23 cellular contexts compared by ENCODE assay signal in genomic region chr11:60366262-60366904, GRCh38. TPM values are rescaled to one million over a fixed set of nuclear protein-coding genes. Genes with fewer than 3 reads are reported as not detected.
"Had no signal": no experiment of that assay in that cellular context is flagged by ENCODE, and none has a peak within 500 bp of the region (broad histone marks: within the 10 kb centered on the region; RNA-seq: fewer than 3 reads in every experiment).

No MANE protein-coding gene starts in this region.

RNA-seq across cellular contexts. Expression of gene MS4A7, which starts 11.9 kb away (rescaled TPM):
- total RNA-seq: activated CD4-positive, alpha-beta memory T cell treated with anti-CD3 and anti-CD28 coated beads for 36 hours; activated CD4-positive, alpha-beta T cell treated with anti-CD3 and anti-CD28 coated beads for 36 hours; activated CD4-positive, alpha-beta T cell treated with anti-CD3 and anti-CD28 coated beads, Interleukin-2, amount 10 ng/mL, durations not matched to agents 24 days and 14 days; activated CD8-positive, alpha-beta memory T cell treated with anti-CD3 and anti-CD28 coated beads for 36 hours; activated CD8-positive, alpha-beta memory T cell treated with anti-CD3 and anti-CD28 coated beads, Interleukin-2, amount 10 ng/mL, durations not matched to agents 7 days and 5 days; activated CD8-positive, alpha-beta T cell treated with anti-CD3 and anti-CD28 coated beads, Interleukin-2, amount 10 ng/mL, durations not matched to agents 7 days and 5 days; activated naive CD4-positive, alpha-beta T cell treated with anti-CD3 and anti-CD28 coated beads for 36 hours; activated T-helper 1 cell treated with anti-CD3 and anti-CD28 coated beads, Interleukin-12 subunit alpha, Interleukin-12 subunit beta, Interleukin-2, Interleukin-4 antibody, amounts not matched to agents 30 ng/mL and 10 ng/mL and 1 ng/mL, durations not matched to agents 14 hours and 24 hours and 36 hours; activated T-helper 2 cell treated with anti-CD3 and anti-CD28 coated beads, Interferon-gamma antibody, Interleukin-2, Interleukin-4, amounts not matched to agents 10 μg/mL and 5 μg/mL and 100 μg/mL, durations not matched to agents 14 hours and 24 hours and 36 hours; chondrocyte; dermis microvascular lymphatic vessel endothelial cell; endothelial cell of umbilical vein; fibroblast of lung; fibroblast of villous mesenchyme; glomerular endothelial cell; T-helper 2 cell treated with Interferon-gamma antibody and Interleukin-4, amounts not matched to agents 100 ng/mL and 5 ng/mL, for 36 hours had no signal
- polyA plus RNA-seq: fibroblast of lung had no signal

RNA-seq across cellular contexts. Expression of gene MS4A14, which starts 29.9 kb away (rescaled TPM):
- total RNA-seq: activated CD4-positive, alpha-beta memory T cell treated with anti-CD3 and anti-CD28 coated beads for 36 hours; activated CD4-positive, alpha-beta T cell treated with anti-CD3 and anti-CD28 coated beads for 36 hours; activated CD4-positive, alpha-beta T cell treated with anti-CD3 and anti-CD28 coated beads, Interleukin-2, amount 10 ng/mL, durations not matched to agents 24 days and 14 days; activated CD8-positive, alpha-beta memory T cell treated with anti-CD3 and anti-CD28 coated beads for 36 hours; activated CD8-positive, alpha-beta memory T cell treated with anti-CD3 and anti-CD28 coated beads, Interleukin-2, amount 10 ng/mL, durations not matched to agents 7 days and 5 days; activated CD8-positive, alpha-beta T cell treated with anti-CD3 and anti-CD28 coated beads, Interleukin-2, amount 10 ng/mL, durations not matched to agents 7 days and 5 days; activated naive CD4-positive, alpha-beta T cell treated with anti-CD3 and anti-CD28 coated beads for 36 hours; activated naive CD8-positive, alpha-beta T cell treated with anti-CD3 and anti-CD28 coated beads for 36 hours; activated T-helper 1 cell treated with anti-CD3 and anti-CD28 coated beads, Interleukin-12 subunit alpha, Interleukin-12 subunit beta, Interleukin-2, Interleukin-4 antibody, amounts not matched to agents 30 ng/mL and 10 ng/mL and 1 ng/mL, durations not matched to agents 14 hours and 24 hours and 36 hours; activated T-helper 2 cell treated with anti-CD3 and anti-CD28 coated beads, Interferon-gamma antibody, Interleukin-2, Interleukin-4, amounts not matched to agents 10 μg/mL and 5 μg/mL and 100 μg/mL, durations not matched to agents 14 hours and 24 hours and 36 hours; chondrocyte; dermis microvascular lymphatic vessel endothelial cell; endothelial cell of umbilical vein; fibroblast of lung; fibroblast of villous mesenchyme; glomerular endothelial cell; T-helper 2 cell treated with Interferon-gamma antibody and Interleukin-4, amounts not matched to agents 100 ng/mL and 5 ng/mL, for 36 hours had no signal
- polyA plus RNA-seq: endothelial cell of umbilical vein, fibroblast of lung had no signal

RNA-seq across cellular contexts. Expression of gene MS4A6E, which starts 39.3 kb away (rescaled TPM):
- total RNA-seq: activated CD4-positive, alpha-beta memory T cell treated with anti-CD3 and anti-CD28 coated beads for 36 hours; activated CD4-positive, alpha-beta T cell treated with anti-CD3 and anti-CD28 coated beads for 36 hours; activated CD4-positive, alpha-beta T cell treated with anti-CD3 and anti-CD28 coated beads, Interleukin-2, amount 10 ng/mL, durations not matched to agents 24 days and 14 days; activated CD8-positive, alpha-beta memory T cell treated with anti-CD3 and anti-CD28 coated beads for 36 hours; activated CD8-positive, alpha-beta memory T cell treated with anti-CD3 and anti-CD28 coated beads, Interleukin-2, amount 10 ng/mL, durations not matched to agents 7 days and 5 days; activated CD8-positive, alpha-beta T cell treated with anti-CD3 and anti-CD28 coated beads, Interleukin-2, amount 10 ng/mL, durations not matched to agents 7 days and 5 days; activated naive CD4-positive, alpha-beta T cell treated with anti-CD3 and anti-CD28 coated beads for 36 hours; activated naive CD8-positive, alpha-beta T cell treated with anti-CD3 and anti-CD28 coated beads for 36 hours; activated T-helper 1 cell treated with anti-CD3 and anti-CD28 coated beads, Interleukin-12 subunit alpha, Interleukin-12 subunit beta, Interleukin-2, Interleukin-4 antibody, amounts not matched to agents 30 ng/mL and 10 ng/mL and 1 ng/mL, durations not matched to agents 14 hours and 24 hours and 36 hours; activated T-helper 2 cell treated with anti-CD3 and anti-CD28 coated beads, Interferon-gamma antibody, Interleukin-2, Interleukin-4, amounts not matched to agents 10 μg/mL and 5 μg/mL and 100 μg/mL, durations not matched to agents 14 hours and 24 hours and 36 hours; adrenal gland; body of pancreas; chondrocyte; dermis microvascular lymphatic vessel endothelial cell; endothelial cell of umbilical vein; esophagus squamous epithelium; fibroblast of lung; fibroblast of villous mesenchyme; gastroesophageal sphincter; glomerular endothelial cell; T-helper 2 cell treated with Interferon-gamma antibody and Interleukin-4, amounts not matched to agents 100 ng/mL and 5 ng/mL, for 36 hours had no signal
- polyA plus RNA-seq: aorta, endothelial cell of umbilical vein, esophagus, fibroblast of lung had no signal
